Comparison of ENCODE assay signal across 8 cellular contexts in genomic region chr2:222939208-222939846, GRCh38.
DNase-seq lines count a peak whose midpoint lies in the region; ATAC-seq and TF ChIP-seq lines count a peak whose summit lies in the region.

No MANE protein-coding gene starts in this region.

- in situ Hi-C loops in Caki2 (cut with HindIII; ENCODE audit: low pct_unique_long_range_greater_than_20kb, low sequenced_read_pairs), result no loop called here

- H3K4me3 ChIP-seq in gastroesophageal sphincter (no peak overlapping the region), retinal pigment epithelial cell (ENCODE audit: low read length) (no peak overlapping the region)

- peaks cover 0 to 11% (median 3%) of the 10 kb centered on the region in 3 donors for H3K4me1 ChIP-seq in gastroesophageal sphincter

- H3K4me3 Mint-ChIP-seq in activated T-cell treated with anti-CD3 and anti-CD28 coated beads, Interleukin-2, amount 50 U/mL, for 72 hours, result no peak overlapping the region

- H3K9me3 ChIP-seq in gastroesophageal sphincter, result peaks cover 0 to 30% (median 0%) of the 10 kb centered on the region in 3 donors

- H3K27me3 Mint-ChIP-seq in activated T-cell treated with anti-CD3 and anti-CD28 coated beads, Interleukin-2, amount 50 U/mL, for 72 hours (ENCODE audit: low read depth), result no peaks in the 10 kb centered on the region

- peaks cover 12% of the 10 kb centered on the region for H3K4me1 Mint-ChIP-seq in activated T-cell treated with anti-CD3 and anti-CD28 coated beads, Interleukin-2, amount 50 U/mL, for 72 hours (ENCODE audit: low read depth)

- TF ChIP-seq CTCF in gastroesophageal sphincter (IDR thresholded peaks at IDR 0.05), result peak in 3 of 4 experiments; percentile 23 to 56 (median 26)
- TF ChIP-seq CTCF in retinal pigment epithelial cell (conservative IDR thresholded peaks at IDR 0.05; ENCODE audit: low read depth, low read length), result peak; percentile 92

- H3K36me3 Mint-ChIP-seq in activated T-cell treated with anti-CD3 and anti-CD28 coated beads, Interleukin-2, amount 50 U/mL, for 72 hours (ENCODE audit: insufficient read depth in 2 of 2), result peaks cover 17 to 34% of the 10 kb centered on the region in 2 donors

- H3K27ac Mint-ChIP-seq in activated T-cell treated with anti-CD3 and anti-CD28 coated beads, Interleukin-2, amount 50 U/mL, for 72 hours, result no peak overlapping the region

- H3K36me3 ChIP-seq in gastroesophageal sphincter, result peaks cover 3 to 67% of the 10 kb centered on the region in 2 donors

- 78 to 85% methylated on average over 3 to 6 of the region's 6 CpGs for WGBS in gastroesophageal sphincter (ENCODE audit: low coverage in 1 of 2), 2 donors

- peaks cover 3 to 4% of the 10 kb centered on the region in 2 donors for H3K9me3 Mint-ChIP-seq in activated T-cell treated with anti-CD3 and anti-CD28 coated beads, Interleukin-2, amount 50 U/mL, for 72 hours

- no peak for TF ChIP-seq EP300 in gastroesophageal sphincter (IDR thresholded peaks at IDR 0.05)

- H3K27me3 ChIP-seq in gastroesophageal sphincter, result no peaks in the 10 kb centered on the region

- ATAC-seq in GM19324 (IDR thresholded peaks at IDR 0.05; ENCODE audit: low FRiP score, unreplicated experiment), result peak; percentile 81
- peak; percentile 84 for ATAC-seq in HG03378 (IDR thresholded peaks at IDR 0.05; ENCODE audit: unreplicated experiment)
- ATAC-seq in activated T-cell treated with anti-CD3 and anti-CD28 coated beads, Interleukin-2, amount 50 U/mL, for 72 hours (replicated peaks in 1 of 2), result peak; percentile 78 to 82
- no peak for ATAC-seq in gastroesophageal sphincter

- DNase-seq in Caki2 (ENCODE audit: low read depth), result peak; percentile 38
- peak; percentile 81 for DNase-seq in RKO (ENCODE audit: low spot score)
- peak; percentile 62 to 73 for DNase-seq in activated T-cell treated with anti-CD3 and anti-CD28 coated beads, Interleukin-2, amount 50 U/mL, for 72 hours
- peak; percentile 17 for DNase-seq in retinal pigment epithelial cell (ENCODE audit: low read depth)
- no peak for DNase-seq in NCI-H128 (lab: John Stamatoyannopoulos, UW; ENCODE audit: unreplicated experiment)

- H3K27ac ChIP-seq in gastroesophageal sphincter, result no peak overlapping the region

- no peak for TF ChIP-seq POLR2A in gastroesophageal sphincter (IDR thresholded peaks at IDR 0.05)
